8 cellular contexts compared by ENCODE assay signal in genomic region chr1:233613252-233614172, GRCh38. TPM values are rescaled to one million over a fixed set of nuclear protein-coding genes. Genes with fewer than 3 reads are reported as not detected.
DNase-seq lines count a peak whose midpoint lies in the region; ATAC-seq and TF ChIP-seq lines count a peak whose summit lies in the region.

KCNK1 (plus strand) TSS chr1:233614106; CDS start chr1:233614172, 66 bp downstream.

- POLR2A ChIA-PET in HCT116 (lab: Charles Lee), result no interaction called here

- ATAC-seq in HCT116 (peak; percentile 89), upper lobe of left lung (ENCODE audit: low FRiP score in 2 of 2) (peak; percentile 89 to 90), HG03457 (IDR thresholded peaks at IDR 0.05; ENCODE audit: unreplicated experiment) (no peak)

- H3K79me2 ChIP-seq in HCT116 (ENCODE audit: insufficient read depth, low read length) (peaks cover 40% of the 10 kb centered on the region), OCI-LY3 (ENCODE audit: low read length) (peaks cover 16% of the 10 kb centered on the region)

- no peaks in the 10 kb centered on the region for H3K9me3 ChIP-seq in HCT116 (ENCODE audit: control insufficient read depth in 1 of 2, insufficient read depth in 1 of 2, low read depth in 1 of 2, low read length in 2 of 2)
- H3K9me3 ChIP-seq in OCI-LY3 (ENCODE audit: insufficient read depth, low read length), result no peaks in the 10 kb centered on the region
- H3K9me3 ChIP-seq in endocrine pancreas (ENCODE audit: control insufficient read depth, low read length), result no peaks in the 10 kb centered on the region
- no peaks in the 10 kb centered on the region for H3K9me3 ChIP-seq in upper lobe of left lung

- CTCF ChIA-PET in HCT116 (lab: Charles Lee), result no interaction called here

- no peaks in the 10 kb centered on the region for H3K9me2 ChIP-seq in HCT116 (ENCODE audit: insufficient read depth)

- no peaks in the 10 kb centered on the region for H3K9me3 Mint-ChIP-seq in mesothelial cell of epicardium

- peak within 1 kb of the TSS; percentile 98 for H3K27ac Mint-ChIP-seq in mesothelial cell of epicardium

- H3K9ac ChIP-seq in HCT116 (ENCODE audit: low read length) (peak within 1 kb of the TSS; percentile 85), OCI-LY3 (ENCODE audit: low read length) (peak within 1 kb of the TSS; percentile 75), endocrine pancreas (ENCODE audit: control insufficient read depth, insufficient read depth, low read length) (peak within 1 kb of the TSS; percentile 98)

- intact Hi-C loops in HCT116 (cut with micrococcal nuclease), result no loop called here

- BruUV-seq in HCT116 (replicated peaks; lab: Mats Ljungman, UMichigan), result TSS peak; percentile 91

- peaks cover 39% of the 10 kb centered on the region for H3K4me1 Mint-ChIP-seq in mesothelial cell of epicardium

- peaks cover 8% of the 10 kb centered on the region for H3K27me3 Mint-ChIP-seq in mesothelial cell of epicardium (ENCODE audit: low read depth)

- no peak for TF ChIP-seq RAD21 in HCT116 (IDR thresholded peaks at IDR 0.05; ENCODE audit: low read depth)

- H3K4me3 ChIP-seq in HCT116 (replicated peaks in 1 of 2; ENCODE audit: low read depth in 1 of 2, low read length in 2 of 2) (peak within 1 kb of the TSS; percentile 84 to 96), OCI-LY3 (ENCODE audit: low read length) (peak within 1 kb of the TSS; percentile 90), endocrine pancreas (ENCODE audit: control insufficient read depth, insufficient read depth, low read length) (peak within 1 kb of the TSS; percentile 93), upper lobe of left lung (peak within 1 kb of the TSS; percentile 13 to 62 (median 52))

- H3K36me3 ChIP-seq in HCT116 (ENCODE audit: control insufficient read depth in 1 of 2, insufficient read depth in 2 of 2, low read length in 2 of 2) (no peaks in the 10 kb centered on the region), OCI-LY3 (replicated peaks; ENCODE audit: low read depth, low read length) (no peaks in the 10 kb centered on the region), endocrine pancreas (ENCODE audit: control insufficient read depth, insufficient read depth, low read length) (no peaks in the 10 kb centered on the region), upper lobe of left lung (no peaks in the 10 kb centered on the region)

- H3K4me1 ChIP-seq in HCT116 (ENCODE audit: control insufficient read depth in 1 of 2, insufficient read depth in 2 of 2, low read length in 2 of 2) (peaks cover 9 to 21% of the 10 kb centered on the region in 2 experiments), OCI-LY3 (ENCODE audit: low read length) (peaks cover 39% of the 10 kb centered on the region), endocrine pancreas (ENCODE audit: control insufficient read depth, insufficient read depth, low read length) (no peaks in the 10 kb centered on the region), upper lobe of left lung (peaks cover 0 to 4% (median 1%) of the 10 kb centered on the region in 4 donors)

- H4K20me1 ChIP-seq in HCT116 (ENCODE audit: insufficient read depth) (no peaks in the 10 kb centered on the region), OCI-LY3 (ENCODE audit: insufficient read depth, low read length) (no peaks in the 10 kb centered on the region)

- H3K4me2 ChIP-seq in HCT116 (ENCODE audit: low read length) (peak within 1 kb of the TSS; percentile 79), OCI-LY3 (ENCODE audit: low read length) (peak within 1 kb of the TSS; percentile 76)

- no peak for TF ChIP-seq EP300 in upper lobe of left lung (IDR thresholded peaks at IDR 0.05)

- H3K27ac ChIP-seq in HCT116 (ENCODE audit: low read depth, low read length) (peak within 1 kb of the TSS; percentile 91), OCI-LY3 (ENCODE audit: low read length) (peak within 1 kb of the TSS; percentile 37; the same call in 1 of the 2 replicates), upper lobe of left lung (peak within 1 kb of the TSS; percentile 67 to 82 (median 74))

- peak within 1 kb of the TSS; percentile 74 for H2AFZ ChIP-seq in HCT116 (ENCODE audit: low read depth, low read length, poor library complexity, severe bottlenecking)
- H2AFZ ChIP-seq in OCI-LY3 (ENCODE audit: low read depth, low read length), result peak within 1 kb of the TSS; percentile 76

- no peaks in the 10 kb centered on the region for H3K27me3 ChIP-seq in HCT116 (ENCODE audit: insufficient read depth, low read length)
- H3K27me3 ChIP-seq in OCI-LY3 (ENCODE audit: low read depth, low read length), result no peaks in the 10 kb centered on the region
- H3K27me3 ChIP-seq in endocrine pancreas (ENCODE audit: control insufficient read depth, insufficient read depth, low read length), result no peaks in the 10 kb centered on the region
- H3K27me3 ChIP-seq in upper lobe of left lung, result peaks cover 0 to 9% (median 0%) of the 10 kb centered on the region in 4 donors

- TF ChIP-seq CTCF in HCT116 (IDR thresholded peaks at IDR 0.05 in 2 of 3, conservative IDR thresholded peaks at IDR 0.05 in 1 of 3; ENCODE audit: borderline replicate concordance in 1 of 3, insufficient read depth in 1 of 3, low read depth in 2 of 3, low read length in 2 of 3), result no peak
- no peak for TF ChIP-seq CTCF in OCI-LY3 (IDR thresholded peaks at IDR 0.05; ENCODE audit: low read depth, low read length)
- TF ChIP-seq CTCF in mesothelial cell of epicardium (IDR thresholded peaks at IDR 0.05; ENCODE audit: unreplicated experiment), result no peak
- TF ChIP-seq CTCF in upper lobe of left lung (IDR thresholded peaks at IDR 0.05), result no peak

- WGBS in upper lobe of left lung, 2 donors, result 2 to 4% methylated on average over 28 to 42 of the region's 70 CpGs

- peak within 1 kb of the TSS; percentile 94 for H3K4me3 Mint-ChIP-seq in mesothelial cell of epicardium

- peak; percentile 1 for DNase-seq in ELR (ENCODE audit: low read depth)
- DNase-seq in HCT116 (ENCODE audit: low read depth, low spot score), result peak; percentile 83
- peak; percentile 58 to 78 for DNase-seq in mesothelial cell of epicardium (ENCODE audit: low spot score in 2 of 2, unreplicated experiment in 2 of 2)
- DNase-seq in upper lobe of left lung, result peak; percentile 83 to 92
- DNase-seq in NCI-H524 treated with DMSO at 0.1 percent for 48 hours (lab: John Stamatoyannopoulos, UW), result no peak

- peak; percentile 66 for TF ChIP-seq POLR2A in HCT116 (IDR thresholded peaks at IDR 0.05; ENCODE audit: borderline replicate concordance, extremely low read depth, insufficient read depth, insufficient read length)
- peak in 3 of 4 donors; percentile 27 to 80 (median 39) for TF ChIP-seq POLR2A in upper lobe of left lung (IDR thresholded peaks at IDR 0.05)

- RAD21 ChIA-PET in HCT116 (lab: Charles Lee; ENCODE audit: low non-redundant PET in 1 of 2, low total read pairs in 2 of 2, uncharacterized antibody in 2 of 2, unreplicated experiment in 2 of 2), result no interaction called here

- peaks cover 3% of the 10 kb centered on the region for H3K36me3 Mint-ChIP-seq in mesothelial cell of epicardium

TF ChIP-seq in HCT116, 20 proteins besides CTCF, POLR2A, EP300 and RAD21 (continues in another document):
- TF ChIP-seq YY1 (IDR thresholded peaks at IDR 0.05; ENCODE audit: extremely low read depth, insufficient replicate concordance, low read depth, low read length), result peak; percentile 37
- TF ChIP-seq TCF7L2 (IDR thresholded peaks at IDR 0.05; ENCODE audit: borderline replicate concordance, extremely low read depth, insufficient read depth, insufficient read length), result peak; percentile 21
- peak; percentile 58 for TF ChIP-seq EGR1 (IDR thresholded peaks at IDR 0.05; ENCODE audit: low read depth)
- TF ChIP-seq POLR2AphosphoS5 (IDR thresholded peaks at IDR 0.05; ENCODE audit: low read depth, low read length), result peak; percentile 87
- peak; percentile 60; the same call in 1 of the 2 replicates for TF ChIP-seq MAX (IDR thresholded peaks at IDR 0.05)
- peak; percentile 49 for TF ChIP-seq SIN3A (IDR thresholded peaks at IDR 0.05; ENCODE audit: low read depth)
- TF ChIP-seq EZH2phosphoT487 (IDR thresholded peaks at IDR 0.05; ENCODE audit: borderline replicate concordance), result no peak
- peak; percentile 48 for TF ChIP-seq SP1 (IDR thresholded peaks at IDR 0.05; ENCODE audit: low read depth)
- TF ChIP-seq, protein P1, sequence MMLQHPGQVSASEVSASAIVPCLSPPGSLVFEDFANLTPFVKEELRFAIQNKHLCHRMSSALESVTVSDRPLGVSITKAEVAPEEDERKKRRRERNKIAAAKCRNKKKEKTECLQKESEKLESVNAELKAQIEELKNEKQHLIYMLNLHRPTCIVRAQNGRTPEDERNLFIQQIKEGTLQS (IDR thresholded peaks at IDR 0.05), result no peak
- TF ChIP-seq ELF1 (IDR thresholded peaks at IDR 0.05; ENCODE audit: borderline replicate concordance, low read depth), result no peak; the same call in 1 of the 2 replicates
- TF ChIP-seq ZBTB33 (IDR thresholded peaks at IDR 0.05; ENCODE audit: extremely low read depth, insufficient replicate concordance, low read length), result no peak
- peak; percentile 96 for TF ChIP-seq CEBPB (IDR thresholded peaks at IDR 0.05; ENCODE audit: low read depth)
- TF ChIP-seq FOSL1 (IDR thresholded peaks at IDR 0.05; ENCODE audit: low read depth), result no peak
- TF ChIP-seq JUND (IDR thresholded peaks at IDR 0.05), result 0 out of 2 replicates have a peak, but pooled peaks have one; percentile 8
- no peak for TF ChIP-seq ZFX (IDR thresholded peaks at IDR 0.05)

RNA-seq across cellular contexts. Expression of gene KCNK1, which starts in this region (rescaled TPM):
- total RNA-seq in HCT116 (2021; ENCODE audit: unreplicated experiment), result 28.4 TPM
- polyA plus RNA-seq in HCT116 (2012), result 27.9 and 39.7 TPM in 2 replicates
- 13.1 to 14.9 TPM (median 14.6 TPM) in 3 replicates for total RNA-seq in mesothelial cell of epicardium
- total RNA-seq in upper lobe of left lung, result 10 to 100 TPM in 4 of 6 donors, 1 to 10 TPM in 2; 6.4 to 25.2 (median 10.5) TPM

Comparison
In these comparisons a context has a peak if more than half of its experiments do, and no peak if none do; other contexts are left out.
1. H3K27ac ChIP-seq: peak in every context shown above with its lines; median percentile 91 in HCT116; 74 in upper lobe of left lung; 37 in OCI-LY3.